In the genomic region with DNA sequence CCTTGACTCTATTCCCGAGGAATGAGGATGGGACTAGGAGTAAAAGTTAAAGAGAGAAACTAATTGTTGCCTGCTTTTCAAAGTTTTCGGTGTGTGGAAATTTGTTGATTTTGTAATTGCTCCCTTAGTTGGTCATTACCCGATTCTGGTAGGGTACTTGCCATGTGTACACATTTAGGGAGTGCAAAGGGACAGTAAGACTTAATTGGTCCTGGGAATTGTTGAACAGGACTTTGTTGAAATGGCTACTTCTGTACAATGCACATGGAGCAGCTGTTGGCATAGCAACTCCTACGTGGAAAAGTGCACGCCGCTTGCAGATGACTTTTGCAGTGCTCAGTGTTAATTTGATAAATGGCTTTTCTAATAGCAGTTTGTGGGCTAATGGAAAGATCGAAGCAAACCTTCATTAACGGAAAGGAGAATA, we compare ENCODE assay signal across 1 cellular context.
TF ChIP-seq lines count a peak whose summit lies in the region.

No MANE protein-coding gene starts in this region.

TF ChIP-seq in SK-N-SH, 30 proteins besides CTCF, POLR2A, EP300 and RAD21:
- TF ChIP-seq RCOR1 (IDR thresholded peaks at IDR 0.05; ENCODE audit: low read length) = peak; percentile 60
- no peak for TF ChIP-seq FOXM1 (IDR thresholded peaks at IDR 0.05; ENCODE audit: low read depth)
- TF ChIP-seq POLR2AphosphoS5 (IDR thresholded peaks at IDR 0.05; ENCODE audit: low read depth, low read length) = no peak
- no peak for TF ChIP-seq TEAD4 (IDR thresholded peaks at IDR 0.05; ENCODE audit: borderline replicate concordance, insufficient read depth)
- TF ChIP-seq, protein P1, sequence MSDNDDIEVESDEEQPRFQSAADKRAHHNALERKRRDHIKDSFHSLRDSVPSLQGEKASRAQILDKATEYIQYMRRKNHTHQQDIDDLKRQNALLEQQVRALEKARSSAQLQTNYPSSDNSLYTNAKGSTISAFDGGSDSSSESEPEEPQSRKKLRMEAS (IDR thresholded peaks at IDR 0.05; ENCODE audit: low read depth) = peak; percentile 40; the same call in 1 of the 2 replicates
- TF ChIP-seq, protein P2, sequence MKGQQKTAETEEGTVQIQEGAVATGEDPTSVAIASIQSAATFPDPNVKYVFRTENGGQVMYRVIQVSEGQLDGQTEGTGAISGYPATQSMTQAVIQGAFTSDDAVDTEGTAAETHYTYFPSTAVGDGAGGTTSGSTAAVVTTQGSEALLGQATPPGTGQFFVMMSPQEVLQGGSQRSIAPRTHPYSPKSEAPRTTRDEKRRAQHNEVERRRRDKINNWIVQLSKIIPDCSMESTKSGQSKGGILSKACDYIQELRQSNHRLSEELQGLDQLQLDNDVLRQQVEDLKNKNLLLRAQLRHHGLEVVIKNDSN (IDR thresholded peaks at IDR 0.05; ENCODE audit: borderline replicate concordance, low read depth) = no peak
- TF ChIP-seq YY1 (IDR thresholded peaks at IDR 0.05; ENCODE audit: low read depth) = no peak
- TF ChIP-seq RFX5 (IDR thresholded peaks at IDR 0.05; ENCODE audit: low read length) = peak; percentile 78; the same call in 1 of the 2 replicates
- TF ChIP-seq RXRA (IDR thresholded peaks at IDR 0.05; ENCODE audit: borderline replicate concordance, low read depth) = no peak
- TF ChIP-seq GABPA (IDR thresholded peaks at IDR 0.05; ENCODE audit: low read depth) = no peak
- peak; percentile 13; the same call in 1 of the 2 replicates for TF ChIP-seq GATA2 (CRISPR knock-in tag; IDR thresholded peaks at IDR 0.05)
- TF ChIP-seq MXI1 (IDR thresholded peaks at IDR 0.05; ENCODE audit: low read depth, low read length) = peak; percentile 95
- no peak for TF ChIP-seq NFIC (IDR thresholded peaks at IDR 0.05; ENCODE audit: borderline replicate concordance)
TF ChIP-seq in SK-N-SH: peak in this region for 5.
